ENCODE assay signal across 32 cellular contexts in the genomic region with DNA sequence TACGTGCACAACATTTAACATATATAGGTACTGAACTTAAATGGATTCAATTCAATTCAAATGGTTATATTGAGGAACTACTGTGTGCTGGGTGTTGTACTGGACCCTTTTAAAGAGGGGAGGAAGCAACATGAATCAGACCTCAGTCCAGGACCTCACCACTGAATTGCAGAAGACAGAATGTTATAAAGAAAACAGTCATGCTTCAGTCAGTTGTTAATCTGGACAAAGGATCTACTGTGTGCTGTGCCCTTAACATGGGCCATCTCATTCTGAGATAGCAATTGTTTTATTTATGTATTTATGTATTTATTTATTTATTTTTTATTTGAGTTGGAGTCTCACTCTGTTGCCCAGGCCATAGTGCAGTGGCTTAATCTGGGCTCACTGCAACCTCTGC.
"Had no signal": no experiment of that assay in that cellular context is flagged by ENCODE, and none has a peak within 500 bp of the region (broad histone marks: within the 10 kb centered on the region; RNA-seq: fewer than 3 reads in every experiment).

No MANE protein-coding gene starts in this region.

- H3K27me3 ChIP-seq: adrenal gland, body of pancreas, colonic mucosa, esophagus squamous epithelium had no signal

- H3K27ac Mint-ChIP-seq: activated B cell treated with CpG ODN at 0.5 μM for 24 hours; activated CD8-positive, alpha-beta T cell treated with anti-CD3 and anti-CD28 coated beads for 36 hours; activated naive CD4-positive, alpha-beta T cell treated with anti-CD3 and anti-CD28 coated beads for 36 hours; activated naive CD4-positive, alpha-beta T cell treated with anti-CD3 and anti-CD28 coated beads, Interleukin-2, amount 50 U/mL, for 24 hours; activated naive CD8-positive, alpha-beta T cell treated with anti-CD3 and anti-CD28 coated beads for 36 hours; activated naive CD8-positive, alpha-beta T cell treated with anti-CD3 and anti-CD28 coated beads, Interleukin-2, amount 50 U/mL, for 24 hours; activated T-helper 2 cell treated with anti-CD3 and anti-CD28 coated beads, Interferon-gamma antibody, Interleukin-2, Interleukin-4, amounts not matched to agents 10 μg/mL and 5 μg/mL and 100 μg/mL, durations not matched to agents 14 hours and 24 hours and 36 hours; endodermal cell; T-helper 17 cell; T-helper 2 cell treated with Interferon-gamma antibody and Interleukin-4, amounts not matched to agents 5 μg/mL and 100 μg/mL, for 36 hours had no signal

- DNase-seq: activated B cell treated with CpG ODN at 0.5 μM for 24 hours; activated CD4-positive, alpha-beta T cell treated with anti-CD3 and anti-CD28 coated beads for 48 hours; activated CD4-positive, alpha-beta T cell treated with anti-CD3 and anti-CD28 coated beads, Interleukin-2, amount 50 U/mL, for 1 hour; activated CD4-positive, alpha-beta T cell treated with anti-CD3 and anti-CD28 coated beads, Interleukin-2, amount 50 U/mL, for 48 hours; activated CD8-positive, alpha-beta memory T cell treated with anti-CD3 and anti-CD28 coated beads for 24 hours; activated CD8-positive, alpha-beta T cell treated with anti-CD3 and anti-CD28 coated beads for 36 hours; activated effector memory CD4-positive, alpha-beta T cell treated with anti-CD3 and anti-CD28 coated beads, Interleukin-2, amount 50 U/mL, for 16 hours; activated naive CD4-positive, alpha-beta T cell treated with anti-CD3 and anti-CD28 coated beads for 36 hours; activated naive CD8-positive, alpha-beta T cell treated with anti-CD3 and anti-CD28 coated beads for 36 hours; activated naive CD8-positive, alpha-beta T cell treated with anti-CD3 and anti-CD28 coated beads, Interleukin-2, amount 50 U/mL, for 24 hours; activated T-cell treated with anti-CD3 and anti-CD28 coated beads, Interleukin-2, amount 50 U/mL, for 4 hours; adrenal gland; amygdala; aorta; body of pancreas; central memory CD4-positive, alpha-beta T cell; cerebellar nuclear complex; colonic mucosa; effector memory CD4-positive, alpha-beta T cell; endodermal cell; erythroblast; esophagus squamous epithelium; glutamatergic neuron; heart left ventricle; T-helper 1 cell; T-helper 17 cell; T1000; WERI-Rb-1 had no signal

- H3K4me3 Mint-ChIP-seq: activated B cell treated with CpG ODN at 0.5 μM for 24 hours; activated CD8-positive, alpha-beta T cell treated with anti-CD3 and anti-CD28 coated beads for 36 hours; activated naive CD4-positive, alpha-beta T cell treated with anti-CD3 and anti-CD28 coated beads for 36 hours; activated naive CD4-positive, alpha-beta T cell treated with anti-CD3 and anti-CD28 coated beads, Interleukin-2, amount 50 U/mL, for 24 hours; activated naive CD8-positive, alpha-beta T cell treated with anti-CD3 and anti-CD28 coated beads for 36 hours; activated naive CD8-positive, alpha-beta T cell treated with anti-CD3 and anti-CD28 coated beads, Interleukin-2, amount 50 U/mL, for 24 hours; activated T-cell treated with anti-CD3 and anti-CD28 coated beads, Interleukin-2, amount 50 U/mL, for 4 hours; endodermal cell; T-helper 17 cell; T-helper 2 cell treated with Interferon-gamma antibody and Interleukin-4, amounts not matched to agents 5 μg/mL and 100 μg/mL, for 36 hours had no signal

- H3K9me3 Mint-ChIP-seq: activated B cell treated with CpG ODN at 0.5 μM for 24 hours; activated CD8-positive, alpha-beta T cell treated with anti-CD3 and anti-CD28 coated beads for 36 hours; activated naive CD4-positive, alpha-beta T cell treated with anti-CD3 and anti-CD28 coated beads for 36 hours; activated naive CD4-positive, alpha-beta T cell treated with anti-CD3 and anti-CD28 coated beads, Interleukin-2, amount 50 U/mL, for 24 hours; activated naive CD8-positive, alpha-beta T cell treated with anti-CD3 and anti-CD28 coated beads for 36 hours; activated naive CD8-positive, alpha-beta T cell treated with anti-CD3 and anti-CD28 coated beads, Interleukin-2, amount 50 U/mL, for 24 hours; activated T-helper 2 cell treated with anti-CD3 and anti-CD28 coated beads, Interferon-gamma antibody, Interleukin-2, Interleukin-4, amounts not matched to agents 10 μg/mL and 5 μg/mL and 100 μg/mL, durations not matched to agents 14 hours and 24 hours and 36 hours; endodermal cell; T-helper 2 cell treated with Interferon-gamma antibody and Interleukin-4, amounts not matched to agents 5 μg/mL and 100 μg/mL, for 36 hours had no signal

- H3K4me3 ChIP-seq: adrenal gland, body of pancreas, colonic mucosa, esophagus squamous epithelium, heart left ventricle had no signal

- H3K4me1 Mint-ChIP-seq: activated B cell treated with CpG ODN at 0.5 μM for 24 hours; activated naive CD4-positive, alpha-beta T cell treated with anti-CD3 and anti-CD28 coated beads, Interleukin-2, amount 50 U/mL, for 24 hours; activated naive CD8-positive, alpha-beta T cell treated with anti-CD3 and anti-CD28 coated beads for 36 hours; activated naive CD8-positive, alpha-beta T cell treated with anti-CD3 and anti-CD28 coated beads, Interleukin-2, amount 50 U/mL, for 24 hours; endodermal cell; T-helper 17 cell had no signal

- ATAC-seq: activated CD4-positive, CD25-positive, alpha-beta regulatory T cell treated with anti-CD3 and anti-CD28 coated beads, Interleukin-2, amount 50 U/mL, for 24 hours; activated CD8-positive, alpha-beta T cell treated with anti-CD3 and anti-CD28 coated beads for 36 hours; activated naive CD8-positive, alpha-beta T cell treated with anti-CD3 and anti-CD28 coated beads, Interleukin-2, amount 50 U/mL, for 24 hours; activated T-cell treated with anti-CD3 and anti-CD28 coated beads, Interleukin-2, amount 50 U/mL, for 4 hours; body of pancreas; heart left ventricle; T-helper 17 cell had no signal

- H3K27ac ChIP-seq: adrenal gland, body of pancreas, colonic mucosa, esophagus squamous epithelium, heart left ventricle, WERI-Rb-1 had no signal

- H3K27me3 Mint-ChIP-seq: activated naive CD8-positive, alpha-beta T cell treated with anti-CD3 and anti-CD28 coated beads for 36 hours; activated naive CD8-positive, alpha-beta T cell treated with anti-CD3 and anti-CD28 coated beads, Interleukin-2, amount 50 U/mL, for 24 hours had no signal

- H3K36me3 Mint-ChIP-seq: activated naive CD4-positive, alpha-beta T cell treated with anti-CD3 and anti-CD28 coated beads, Interleukin-2, amount 50 U/mL, for 24 hours; activated naive CD8-positive, alpha-beta T cell treated with anti-CD3 and anti-CD28 coated beads for 36 hours had no signal
